In the genomic region with DNA sequence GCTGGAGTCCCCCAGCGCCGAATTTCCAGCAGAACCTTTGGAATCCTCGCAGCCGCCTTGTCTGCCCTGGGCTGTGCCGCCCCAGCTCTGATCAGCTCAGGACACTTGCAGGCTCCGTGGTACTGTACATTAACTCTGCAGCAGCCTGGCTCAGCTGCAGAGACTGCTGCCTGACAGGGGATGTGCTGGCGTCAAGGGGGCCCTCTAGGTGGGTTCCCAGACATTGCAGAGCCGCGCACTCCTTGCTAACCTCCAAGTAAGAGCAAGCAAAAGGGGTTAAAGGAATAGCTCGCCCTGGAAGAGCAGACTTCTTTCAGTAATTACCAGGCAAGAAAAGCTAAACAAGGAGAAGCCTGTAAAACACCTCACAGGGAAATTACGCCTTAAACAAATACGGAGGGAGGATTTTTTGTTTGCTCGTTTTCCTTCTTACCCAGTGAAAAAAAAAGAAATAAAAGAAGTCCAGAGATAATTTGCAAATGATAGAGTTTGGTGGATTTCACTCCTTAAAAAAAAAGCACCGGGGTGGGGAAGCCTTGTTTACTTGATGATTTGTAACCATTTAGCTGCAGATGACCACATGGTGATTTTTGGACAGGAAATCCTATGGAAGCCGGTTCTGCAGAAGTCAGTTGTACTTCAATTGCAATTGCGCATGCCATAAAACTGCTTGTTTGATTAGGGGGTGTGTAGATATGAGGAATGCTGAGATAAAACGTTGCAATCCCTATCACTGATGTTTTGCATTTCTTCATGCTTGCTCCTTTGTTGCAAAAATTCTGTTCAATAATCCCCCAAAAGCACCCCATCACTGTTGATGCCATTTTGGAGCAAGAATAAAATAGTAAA, we compare ENCODE assay signal across 8 cellular contexts.
A peak's percentile ranks its signal among the peaks of the same experiment; 100 is the strongest.
DNase-seq lines count a peak whose midpoint lies in the region; ATAC-seq and TF ChIP-seq lines count a peak whose summit lies in the region.

No MANE protein-coding gene starts in this region.

- 5 to 6% methylated on average over 12 to 17 of the region's 17 CpGs for WGBS in body of pancreas, 2 donors

- H3K4me1 ChIP-seq in body of pancreas = peaks cover 19% of the 10 kb centered on the region
- H3K4me1 ChIP-seq in gastrocnemius medialis = peaks cover 8 to 28% of the 10 kb centered on the region in 2 donors

- no peak overlapping the region for H3K27ac ChIP-seq in body of pancreas
- H3K27ac ChIP-seq in gastrocnemius medialis = peak overlapping the region; percentile 78 to 92 (median 88)

- no peaks in the 10 kb centered on the region for H3K9me3 ChIP-seq in body of pancreas
- no peaks in the 10 kb centered on the region for H3K9me3 ChIP-seq in gastrocnemius medialis

- in situ Hi-C loops in gastrocnemius medialis (cut with MboI; ENCODE audit: low sequenced_read_pairs in 4 of 4) = loop anchor here in 1 of 4 donors (10.0 kb wide), 1 partner anchor 77 kb away; no protein-coding TSS in a partner anchor

- TF ChIP-seq POLR2A in body of pancreas (IDR thresholded peaks at IDR 0.05) (no peak), gastrocnemius medialis (IDR thresholded peaks at IDR 0.05) (peak; percentile 60 to 84)

- DNase-seq in COR-L47 (lab: John Stamatoyannopoulos, UW) (peak; percentile 89), NCI-H1436 treated with DMSO at 0.1 percent for 48 hours (lab: John Stamatoyannopoulos, UW) (peak; percentile 78), body of pancreas (peak; percentile 26 to 58 (median 42)), iPS DF 4.7 (ENCODE audit: extremely low read depth, low spot score) (peak; percentile 74), gastrocnemius medialis (peak; percentile 71 to 88)
- no peak for DNase-seq in activated CD4-positive, alpha-beta T cell treated with anti-CD3 and anti-CD28 coated beads, Interleukin-2, amount 50 U/mL, for 4 hours

- ATAC-seq in body of pancreas = peak; percentile 69
- ATAC-seq in gastrocnemius medialis = peak; percentile 53 to 68
- ATAC-seq in HG02571 (IDR thresholded peaks at IDR 0.05; ENCODE audit: unreplicated experiment) = no peak
- no peak for ATAC-seq in GM18873 (IDR thresholded peaks at IDR 0.05; ENCODE audit: low FRiP score, unreplicated experiment)

- TF ChIP-seq CTCF in body of pancreas (IDR thresholded peaks at IDR 0.05) = peak in 1 of 7 experiments; percentile 10
- peak in 2 of 5 experiments; percentile 8 to 42 for TF ChIP-seq CTCF in gastrocnemius medialis (IDR thresholded peaks at IDR 0.05 in 4 of 5, conservative IDR thresholded peaks at IDR 0.05 in 1 of 5)

- H3K36me3 ChIP-seq in body of pancreas (replicated peaks in 1 of 2; ENCODE audit: insufficient read depth in 1 of 2, low read depth in 2 of 2) (no peaks in the 10 kb centered on the region), gastrocnemius medialis (no peaks in the 10 kb centered on the region)

- H3K4me3 ChIP-seq in body of pancreas (no peak overlapping the region), gastrocnemius medialis (peak overlapping the region; percentile 63 to 74 (median 67))

- no peaks in the 10 kb centered on the region for H3K27me3 ChIP-seq in body of pancreas
- H3K27me3 ChIP-seq in gastrocnemius medialis = no peaks in the 10 kb centered on the region

- intact Hi-C loops in body of pancreas (cut with DNase I) = no loop called here
- intact Hi-C loops in gastrocnemius medialis (cut with DNase I; ENCODE audit: low total_unique reads) = loop anchor here (2.0 to 5.0 kb wide), 2 partner anchors 73 to 220 kb away; no protein-coding TSS in a partner anchor

Comparison
In these comparisons a context has a peak if more than half of its experiments do, and no peak if none do; other contexts are left out.
1. DNase-seq: peak in COR-L47 (single experiment), NCI-H1436 treated with DMSO at 0.1 percent for 48 hours (single experiment), body of pancreas (4 of 4), iPS DF 4.7 (single experiment) and gastrocnemius medialis (2 of 2); none in activated CD4-positive, alpha-beta T cell treated with anti-CD3 and anti-CD28 coated beads, Interleukin-2, amount 50 U/mL, for 4 hours (0 of 2).
2. ATAC-seq: peak in body of pancreas (single experiment) and gastrocnemius medialis (2 of 2); none in HG02571 (single experiment) and GM18873 (single experiment).
3. H3K27ac ChIP-seq: peak in gastrocnemius medialis (4 of 4); none in body of pancreas (0 of 4).
4. H3K4me3 ChIP-seq: peak in gastrocnemius medialis (4 of 4); none in body of pancreas (0 of 2).
5. POLR2A ChIP-seq: peak in gastrocnemius medialis (2 of 2); none in body of pancreas (0 of 3).